ENCODE assay signal across 21 cellular contexts in the genomic region with DNA sequence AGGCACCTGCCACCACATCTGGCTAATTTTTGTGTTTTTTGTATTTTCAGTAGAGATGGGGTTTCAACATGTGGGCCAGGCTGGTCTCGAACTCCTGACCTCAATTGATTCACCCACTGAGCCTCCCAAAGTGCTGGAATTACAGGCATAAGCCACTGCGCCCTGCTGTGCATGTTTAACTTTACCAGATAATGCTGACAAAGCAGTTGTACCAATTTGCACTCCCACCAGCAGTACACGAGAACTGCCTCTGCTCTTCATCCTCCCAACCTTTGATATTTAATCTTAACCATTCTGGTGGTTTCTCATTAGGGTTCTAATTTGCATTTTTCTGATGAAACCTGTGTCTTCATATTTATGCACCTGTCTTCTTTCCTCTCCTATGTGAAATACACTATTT. TPM values are rescaled to one million over a fixed set of nuclear protein-coding genes. Genes with fewer than 3 reads are reported as not detected.
DNase-seq lines count a peak whose midpoint lies in the region; ATAC-seq, FAIRE-seq and TF ChIP-seq lines count a peak whose summit lies in the region.
"Had no signal": no experiment of that assay in that cellular context is flagged by ENCODE, and none has a peak within 500 bp of the region (broad histone marks: within the 10 kb centered on the region; RNA-seq: fewer than 3 reads in every experiment).

No MANE protein-coding gene starts in this region.

- H2BK15ac ChIP-seq in IMR-90 (ENCODE audit: low read depth, low read length), result no peak overlapping the region

- TF ChIP-seq POLR2A in A549 (IDR thresholded peaks at IDR 0.05; ENCODE audit: low read length), result no peak
- no peak for TF ChIP-seq POLR2A in IMR-90 (IDR thresholded peaks at IDR 0.05; ENCODE audit: low read depth, low read length)
- TF ChIP-seq POLR2A in K562 (conservative IDR thresholded peaks at IDR 0.05), result no peak

- TF ChIP-seq CTCF in A549 (IDR thresholded peaks at IDR 0.05), result no peak
- no peak for TF ChIP-seq CTCF in IMR-90 (conservative IDR thresholded peaks at IDR 0.05; ENCODE audit: low read depth, low read length)
- TF ChIP-seq CTCF in K562 (IDR thresholded peaks at IDR 0.05 in 2 of 3, conservative IDR thresholded peaks at IDR 0.05 in 1 of 3; ENCODE audit: insufficient read depth in 2 of 3, low read depth in 1 of 3, low read length in 3 of 3), result no peak
- no peak for TF ChIP-seq CTCF in endodermal cell (conservative IDR thresholded peaks at IDR 0.05)

- H3K23ac ChIP-seq in IMR-90 (ENCODE audit: low read depth, low read length), result no peak overlapping the region

- H3K27me3 ChIP-seq in IMR-90 (ENCODE audit: control insufficient read depth, insufficient read depth, low read length), result no peaks in the 10 kb centered on the region
- H3K27me3 ChIP-seq in K562 (ENCODE audit: control insufficient read depth in 2 of 2, insufficient read depth in 2 of 2, low read length in 2 of 2), result no peaks in the 10 kb centered on the region
- no peaks in the 10 kb centered on the region for H3K27me3 ChIP-seq in endodermal cell (ENCODE audit: control insufficient read depth, insufficient read depth, low read length, poor library complexity, severe bottlenecking)
- H3K27me3 ChIP-seq: BLaER1 treated with 17β-estradiol and CSF1 and Interleukin-3, amounts not matched to agents 10 nM and 100 nM had no signal

- no peak overlapping the region for H3K56ac ChIP-seq in IMR-90 (ENCODE audit: extremely low read depth, insufficient read depth, low read length)

- H3K18ac ChIP-seq in IMR-90 (ENCODE audit: low read depth, low read length), result no peak overlapping the region

- no peak for TF ChIP-seq EP300 in A549 (IDR thresholded peaks at IDR 0.05)
- TF ChIP-seq EP300 in K562 (IDR thresholded peaks at IDR 0.05; ENCODE audit: low read length), result no peak

- no peaks in the 10 kb centered on the region for H3K79me1 ChIP-seq in IMR-90 (ENCODE audit: low read depth in 1 of 2, low read length in 2 of 2)

- H3K4me1 ChIP-seq in A549 (peaks cover 13% of the 10 kb centered on the region), IMR-90 (ENCODE audit: control insufficient read depth, insufficient read depth, low read length) (no peaks in the 10 kb centered on the region), K562 (replicated peaks in 1 of 2; ENCODE audit: control insufficient read depth in 2 of 2, insufficient read depth in 2 of 2, low read length in 2 of 2) (peaks cover 0 to 10% of the 10 kb centered on the region in 2 experiments; a peak in 3 of 5 replicates), endodermal cell (ENCODE audit: control insufficient read depth, insufficient read depth, low read length) (peaks cover 3% of the 10 kb centered on the region)
- H3K4me1 ChIP-seq: Caco-2 had no signal

- H3K4me1 Mint-ChIP-seq in endodermal cell, result peaks cover 4% of the 10 kb centered on the region

- H3K4ac ChIP-seq in IMR-90 (ENCODE audit: low read depth, low read length), result no peak overlapping the region

- H2AK9ac ChIP-seq in IMR-90 (replicated peaks; ENCODE audit: low read depth, low read length, poor library complexity), result no peak overlapping the region

- H3K36me3 Mint-ChIP-seq in endodermal cell (ENCODE audit: low read depth), result peaks cover 7% of the 10 kb centered on the region

- H3K9me1 ChIP-seq in IMR-90 (ENCODE audit: insufficient read depth, low read length), result no peaks in the 10 kb centered on the region
- H3K9me1 ChIP-seq in K562 (ENCODE audit: control insufficient read depth, insufficient read depth, low read length), result no peaks in the 10 kb centered on the region

- no peaks in the 10 kb centered on the region for H3K9me3 ChIP-seq in A549
- H3K9me3 ChIP-seq in IMR-90 (ENCODE audit: control insufficient read depth, insufficient read depth, low read length), result no peaks in the 10 kb centered on the region
- H3K9me3 ChIP-seq in K562 (replicated peaks; ENCODE audit: control insufficient read depth, insufficient read depth, low read depth, low read length), result no peaks in the 10 kb centered on the region
- no peaks in the 10 kb centered on the region for H3K9me3 ChIP-seq in endodermal cell (ENCODE audit: control insufficient read depth, low read length)
- H3K9me3 ChIP-seq: Caco-2 had no signal

- H3K9me3 Mint-ChIP-seq in endodermal cell, result no peaks in the 10 kb centered on the region
- H3K9me3 Mint-ChIP-seq: CD4-positive, alpha-beta T cell; CD8-positive, alpha-beta T cell had no signal

- ATAC-seq in A549, result no peak
- no peak for ATAC-seq in IMR-90 (ENCODE audit: low read depth)
- ATAC-seq in K562, result no peak
- ATAC-seq in GM18519 (IDR thresholded peaks at IDR 0.05; ENCODE audit: low FRiP score, unreplicated experiment), result no peak
- no peak for ATAC-seq in GM21825 (IDR thresholded peaks at IDR 0.05; ENCODE audit: unreplicated experiment)
- ATAC-seq: CD8-positive, alpha-beta T cell had no signal

- TF ChIP-seq RAD21 in A549 (conservative IDR thresholded peaks at IDR 0.05 in 1 of 2, IDR thresholded peaks at IDR 0.05 in 1 of 2), result no peak
- TF ChIP-seq RAD21 in IMR-90 (IDR thresholded peaks at IDR 0.05; ENCODE audit: low read length), result no peak
- TF ChIP-seq RAD21 in K562 (CRISPR knock-in tag; conservative IDR thresholded peaks at IDR 0.05 in 1 of 2, IDR thresholded peaks at IDR 0.05 in 1 of 2), result no peak

- H3K4me3 ChIP-seq in A549 (no peak overlapping the region), IMR-90 (ENCODE audit: insufficient read depth, low read depth, low read length) (no peak overlapping the region), K562 (no peak overlapping the region), endodermal cell (ENCODE audit: low read length) (no peak overlapping the region)
- H3K4me3 ChIP-seq: BLaER1 treated with 17β-estradiol and CSF1 and Interleukin-3, amounts not matched to agents 10 nM and 100 nM had no signal

- dilution Hi-C loops in IMR-90 (cut with HindIII; ENCODE audit: low sequenced_read_pairs, unreplicated experiment), result no loop called here

- BruUV-seq in IMR-90 (replicated peaks; lab: Mats Ljungman, UMichigan), result no TSS peak
- no TSS peak for BruUV-seq in K562 (replicated peaks; lab: Mats Ljungman, UMichigan)

- H4K5ac ChIP-seq in IMR-90 (ENCODE audit: low read depth, low read length), result no peak overlapping the region

- no peak overlapping the region for H3K27ac ChIP-seq in A549
- no peak overlapping the region for H3K27ac ChIP-seq in IMR-90 (ENCODE audit: insufficient read depth, low read length)
- H3K27ac ChIP-seq in K562 (ENCODE audit: extremely low read depth, low read depth, low read length), result no peak overlapping the region
- H3K27ac ChIP-seq in endodermal cell (ENCODE audit: low read depth, low read length), result no peak overlapping the region
- H3K27ac ChIP-seq: BLaER1 treated with 17β-estradiol and CSF1 and Interleukin-3, amounts not matched to agents 10 nM and 100 nM; C4-2B had no signal

- in situ Hi-C loops in IMR-90 (cut with MboI; ENCODE audit: low sequenced_read_pairs), result no loop called here
- in situ Hi-C loops in K562 (cut with MboI), result no loop called here

- no peaks in the 10 kb centered on the region for H4K20me1 ChIP-seq in IMR-90 (ENCODE audit: insufficient read depth, low read length)
- no peaks in the 10 kb centered on the region for H4K20me1 ChIP-seq in K562 (replicated peaks; ENCODE audit: control insufficient read depth, insufficient read depth, low read length)
- H4K20me1 ChIP-seq: BLaER1 treated with 17β-estradiol and CSF1 and Interleukin-3, amounts not matched to agents 10 nM and 100 nM had no signal

- H2BK120ac ChIP-seq in IMR-90 (ENCODE audit: low read depth, low read length), result no peak overlapping the region

- H3K79me2 ChIP-seq in K562 (ENCODE audit: control insufficient read depth, insufficient read depth, low read length), result no peaks in the 10 kb centered on the region

- no peak overlapping the region for H2BK5ac ChIP-seq in IMR-90 (ENCODE audit: low read depth, low read length, poor library complexity, severe bottlenecking)

- POLR2A ChIA-PET in A549 (lab: Yijun Ruan, JAX) (no interaction called here), IMR-90 (lab: Charles Lee; ENCODE audit: unreplicated experiment) (no interaction called here), K562 (lab: Yijun Ruan, JAX) (no interaction called here)

- WGBS in A549 (ENCODE audit: missing lambda C conversion rate), result 73% methylated on average over 3 of the region's 3 CpGs
- no CpG with 5 or more reads among the region's 3 CpGs for WGBS in IMR-90 (ENCODE audit: extremely low coverage in 2 of 2, insufficient read length in 1 of 2), 2 experiments
- WGBS in K562 (ENCODE audit: insufficient coverage, low coverage, missing lambda C conversion rate), result 50% methylated on average over 3 of the region's 3 CpGs
- WGBS in endodermal cell (ENCODE audit: insufficient coverage in 1 of 2, insufficient read length in 1 of 2), 2 experiments, result 87 to 95% methylated on average over 3 of the region's 3 CpGs

- CTCF ChIA-PET in A549 (lab: Yijun Ruan, JAX), result no interaction called here
- CTCF ChIA-PET in IMR-90 (lab: Yijun Ruan, JAX), result no interaction called here
- CTCF ChIA-PET in K562 (lab: Yijun Ruan, JAX; ENCODE audit: low intra/inter-chr PET ratio), result no interaction called here

- H3K14ac ChIP-seq in IMR-90 (replicated peaks; ENCODE audit: low read depth, low read length), result no peak overlapping the region

- H2AFZ ChIP-seq in IMR-90 (replicated peaks; ENCODE audit: low read length, poor library complexity) (no peak overlapping the region), K562 (ENCODE audit: low read depth, low read length) (no peak overlapping the region)

- no peak for DNase-seq in A549 (ENCODE audit: low read depth in 1 of 2, low spot score in 1 of 2)
- DNase-seq in IMR-90, result no peak
- DNase-seq in K562 (ENCODE audit: extremely low read depth in 1 of 4, low spot score in 3 of 4), result no peak
- DNase-seq in endodermal cell, result no peak
- DNase-seq: 8988T; AML-193; Caco-2; Calu3; CD4-positive, alpha-beta T cell; CD8-positive, alpha-beta T cell; DMS79 treated with DMSO at 0.1 percent for 48 hours; GF-D8 had no signal

- H3K36me3 ChIP-seq in IMR-90 (ENCODE audit: control insufficient read depth, insufficient read depth, low read length) (no peaks in the 10 kb centered on the region), K562 (ENCODE audit: control insufficient read depth, insufficient read depth, low read length) (no peaks in the 10 kb centered on the region), endodermal cell (ENCODE audit: control insufficient read depth, insufficient read depth, low read length) (peaks cover 7% of the 10 kb centered on the region)
- H3K36me3 ChIP-seq: BLaER1 treated with 17β-estradiol and CSF1 and Interleukin-3, amounts not matched to agents 10 nM and 100 nM had no signal

- no peak overlapping the region for H3K27ac Mint-ChIP-seq in endodermal cell
- H3K27ac Mint-ChIP-seq: B cell; CD4-positive, alpha-beta T cell; CD8-positive, alpha-beta T cell had no signal

- no peak overlapping the region for H4K91ac ChIP-seq in IMR-90 (ENCODE audit: insufficient read depth, low read depth, low read length)

- H3K4me3 Mint-ChIP-seq in endodermal cell, result no peak overlapping the region
- H3K4me3 Mint-ChIP-seq: B cell; CD4-positive, alpha-beta T cell; CD8-positive, alpha-beta T cell had no signal

- peaks cover 2% of the 10 kb centered on the region for H3K27me3 Mint-ChIP-seq in endodermal cell (ENCODE audit: insufficient read depth)

- no peak overlapping the region for H3K9ac ChIP-seq in IMR-90 (ENCODE audit: low read depth, low read length)
- H3K9ac ChIP-seq in K562 (ENCODE audit: insufficient read depth in 1 of 2, low read depth in 2 of 2, low read length in 2 of 2), result no peak overlapping the region
- no peak overlapping the region for H3K9ac ChIP-seq in endodermal cell (ENCODE audit: extremely low read depth, low read length, poor library complexity, severe bottlenecking)
- H3K9ac ChIP-seq: BLaER1 treated with 17β-estradiol and CSF1 and Interleukin-3, amounts not matched to agents 10 nM and 100 nM had no signal

- FAIRE-seq in A549 (lab: Jason Lieb, UNC) (no peak), K562 (lab: Jason Lieb, UNC) (no peak)
- FAIRE-seq: A204.1, D721Med, G401.6, GM12891 had no signal

- intact Hi-C loops in IMR-90 (cut with micrococcal nuclease) (no loop called here), K562 (cut with micrococcal nuclease) (no loop called here)

- no peak overlapping the region for H2AK5ac ChIP-seq in IMR-90 (ENCODE audit: low read depth, low read length)

- no peak overlapping the region for H4K8ac ChIP-seq in IMR-90 (ENCODE audit: low read depth in 2 of 2, low read length in 2 of 2)

- H3K4me2 ChIP-seq in A549 (no peak overlapping the region), IMR-90 (ENCODE audit: low read depth, low read length) (no peak overlapping the region), K562 (ENCODE audit: insufficient read depth, low read length) (no peak overlapping the region)
- H3K4me2 ChIP-seq: BLaER1 treated with 17β-estradiol and CSF1 and Interleukin-3, amounts not matched to agents 10 nM and 100 nM had no signal

- H2BK20ac ChIP-seq in IMR-90 (ENCODE audit: low read depth, low read length), result no peak overlapping the region

RNA-seq across cellular contexts. Expression of a gene that starts 12.0 kb away (rescaled TPM):
- polyA plus RNA-seq in A549 (2011; rRNA removed) (47.5 and 52.2 TPM in 2 replicates), A549 (2017; fragmentation: RNase III; extraction: RNeasy Plus Mini Kit Qiagen cat#74134 plus additional on column Dnase treatment) (9.6 to 11.7 TPM (median 10.6 TPM) in 3 replicates), IMR-90 (2012; rRNA removed) (12.9 and 13.0 TPM in 2 replicates), K562 (2011; rRNA removed) (60.0 and 66.2 TPM in 2 replicates), K562 (2014; fragmentation: Illumina TruSeq; extraction: Trizol) (18.3 and 22.5 TPM in 2 replicates), K562 (2014; fragmentation: Nextera tagmentation; extraction: Ambion mirVana) (1 to 10 TPM; 5.2 to 8.4 TPM), K562 (2014; rRNA removed) (18.9 and 23.3 TPM in 2 replicates)
- 6.6 and 8.5 TPM in 2 replicates for polyA plus RNA-seq in A549 (2012; cell fraction: cytosol; rRNA removed)
- polyA plus RNA-seq in A549 (2012; cell fraction: nucleus; rRNA removed), result 4.8 and 7.0 TPM in 2 replicates
- 60.9 and 71.5 TPM in 2 replicates for polyA minus RNA-seq in A549 (2011; rRNA and poly(A)+ RNA removed)
- total RNA-seq in IMR-90 (2012; rRNA removed) (19.4 and 25.3 TPM in 2 replicates), K562 (2014; rRNA removed) (29.4 and 51.0 TPM in 2 replicates), K562 (2014; rRNA removed; fragmentation: Illumina TruSeq; extraction: Trizol) (23.9 and 29.3 TPM in 2 replicates), K562 (2015; rRNA removed; fragmentation: Illumina TruSeq; extraction: Trizol) (22.3 and 28.7 TPM in 2 replicates), K562 (2021) (40.3 and 42.4 TPM in 2 replicates), endodermal cell (10 to 100 TPM; 62.2 to 77.4 TPM)
- polyA plus RNA-seq in IMR-90 (2012; cell fraction: cytosol; rRNA removed), result 8.4 and 14.2 TPM in 2 replicates
- 6.4 and 11.3 TPM in 2 replicates for polyA plus RNA-seq in IMR-90 (2012; cell fraction: nucleus; rRNA removed; ENCODE audit: low replicate concordance)
- 77.7 and 126 TPM in 2 replicates for total RNA-seq in K562 (2011; cell fraction: chromatin; rRNA removed; ENCODE audit: low replicate concordance)
- 56.0 and 58.8 TPM in 2 replicates for total RNA-seq in K562 (2011; cell fraction: nucleolus; rRNA removed)
- 42.7 and 53.3 TPM in 2 replicates for total RNA-seq in K562 (2011; cell fraction: nucleoplasm; rRNA removed)
- polyA plus RNA-seq in K562 (2011; cell fraction: cytosol; rRNA removed), result 23.0 and 31.2 TPM in 2 replicates
- polyA plus RNA-seq in K562 (2011; cell fraction: nucleus; rRNA removed), result 27.0 and 29.3 TPM in 2 replicates
- 18.6 and 57.1 TPM in 2 replicates for polyA plus RNA-seq in K562 (2012)
- polyA minus RNA-seq in K562 (2011; rRNA and poly(A)+ RNA removed), result 64.2 and 82.7 TPM in 2 replicates
- polyA minus RNA-seq in K562 (2011; cell fraction: cytosol; rRNA and poly(A)+ RNA removed), result 32.9 and 33.6 TPM in 2 replicates
- 81.0 and 89.4 TPM in 2 replicates for polyA minus RNA-seq in K562 (2011; cell fraction: nucleus; rRNA and poly(A)+ RNA removed)
- 49.4 TPM for polyA plus RNA-seq in endodermal cell (2013, experiment 1 of 2)
- polyA plus RNA-seq in endodermal cell (2013, experiment 2 of 2), result 44.0 TPM

RNA-seq across cellular contexts. Expression of a gene that starts 14.6 kb away (rescaled TPM):
- polyA plus RNA-seq in A549 (2011; rRNA removed) (35.3 and 59.1 TPM in 2 replicates), A549 (2017; fragmentation: RNase III; extraction: RNeasy Plus Mini Kit Qiagen cat#74134 plus additional on column Dnase treatment) (12.7 to 14.5 TPM (median 13.1 TPM) in 3 replicates), IMR-90 (2012; rRNA removed) (20.8 and 21.4 TPM in 2 replicates), K562 (2011; rRNA removed) (11.5 and 18.7 TPM in 2 replicates), K562 (2014; fragmentation: Illumina TruSeq; extraction: Trizol) (17.6 and 21.2 TPM in 2 replicates), K562 (2014; fragmentation: Nextera tagmentation; extraction: Ambion mirVana) (10 to 100 TPM; 30.1 to 35.0 TPM), K562 (2014; rRNA removed) (28.8 and 32.5 TPM in 2 replicates)
- polyA plus RNA-seq in A549 (2012; cell fraction: cytosol; rRNA removed), result 12.5 and 14.0 TPM in 2 replicates
- polyA plus RNA-seq in A549 (2012; cell fraction: nucleus; rRNA removed), result 3.8 and 5.1 TPM in 2 replicates
- 2.4 and 2.8 TPM in 2 replicates for polyA minus RNA-seq in A549 (2011; rRNA and poly(A)+ RNA removed)
- total RNA-seq in IMR-90 (2012; rRNA removed) (3.6 and 4.7 TPM in 2 replicates), K562 (2014; rRNA removed) (8.5 and 9.6 TPM in 2 replicates), K562 (2014; rRNA removed; fragmentation: Illumina TruSeq; extraction: Trizol) (20.1 and 25.8 TPM in 2 replicates), K562 (2015; rRNA removed; fragmentation: Illumina TruSeq; extraction: Trizol) (10.5 and 14.3 TPM in 2 replicates), K562 (2021) (20.4 and 23.2 TPM in 2 replicates), endodermal cell (10 to 100 TPM; 31.4 to 32.9 TPM)
- polyA plus RNA-seq in IMR-90 (2012; cell fraction: cytosol; rRNA removed), result 7.5 and 11.1 TPM in 2 replicates
- 2.3 and 4.4 TPM in 2 replicates for polyA plus RNA-seq in IMR-90 (2012; cell fraction: nucleus; rRNA removed; ENCODE audit: low replicate concordance)
- 5.0 and 10.9 TPM in 2 replicates for total RNA-seq in K562 (2011; cell fraction: chromatin; rRNA removed; ENCODE audit: low replicate concordance)
- 4.2 and 5.0 TPM in 2 replicates for total RNA-seq in K562 (2011; cell fraction: nucleolus; rRNA removed)
- total RNA-seq in K562 (2011; cell fraction: nucleoplasm; rRNA removed), result 6.8 and 14.1 TPM in 2 replicates
- 10.0 and 11.9 TPM in 2 replicates for polyA plus RNA-seq in K562 (2011; cell fraction: cytosol; rRNA removed)
- polyA plus RNA-seq in K562 (2011; cell fraction: nucleus; rRNA removed), result 3.9 and 6.2 TPM in 2 replicates
- polyA plus RNA-seq in K562 (2012), result 12.6 and 22.2 TPM in 2 replicates
- 1.6 and 2.2 TPM in 2 replicates for polyA minus RNA-seq in K562 (2011; rRNA and poly(A)+ RNA removed)
- polyA minus RNA-seq in K562 (2011; cell fraction: cytosol; rRNA and poly(A)+ RNA removed), result 2.4 and 4.2 TPM in 2 replicates
- polyA minus RNA-seq in K562 (2011; cell fraction: nucleus; rRNA and poly(A)+ RNA removed), result 1.5 and 3.1 TPM in 2 replicates
- 54.5 TPM for polyA plus RNA-seq in endodermal cell (2013, experiment 1 of 2)
- 59.0 TPM for polyA plus RNA-seq in endodermal cell (2013, experiment 2 of 2)

RNA-seq across cellular contexts. Expression of a gene that starts 19.8 kb away (rescaled TPM):
- polyA plus RNA-seq in A549 (2011; rRNA removed) (2,609 and 3,410 TPM in 2 replicates), A549 (2017; fragmentation: RNase III; extraction: RNeasy Plus Mini Kit Qiagen cat#74134 plus additional on column Dnase treatment) (2,202 to 2,477 TPM (median 2,230 TPM) in 3 replicates), IMR-90 (2012; rRNA removed) (3,672 and 3,759 TPM in 2 replicates), K562 (2011; rRNA removed) (3,820 and 3,853 TPM in 2 replicates), K562 (2014; fragmentation: Illumina TruSeq; extraction: Trizol) (2,347 and 2,369 TPM in 2 replicates), K562 (2014; fragmentation: Nextera tagmentation; extraction: Ambion mirVana) (1,000 to 10,000 TPM; 1,742 to 1,931 TPM), K562 (2014; rRNA removed) (2,595 and 2,810 TPM in 2 replicates)
- polyA plus RNA-seq in A549 (2012; cell fraction: cytosol; rRNA removed), result 2,174 and 2,488 TPM in 2 replicates
- 515 and 883 TPM in 2 replicates for polyA plus RNA-seq in A549 (2012; cell fraction: nucleus; rRNA removed)
- 448 and 454 TPM in 2 replicates for polyA minus RNA-seq in A549 (2011; rRNA and poly(A)+ RNA removed)
- total RNA-seq in IMR-90 (2012; rRNA removed) (3,967 and 4,184 TPM in 2 replicates), K562 (2014; rRNA removed) (1,802 and 1,882 TPM in 2 replicates), K562 (2014; rRNA removed; fragmentation: Illumina TruSeq; extraction: Trizol) (2,908 and 3,069 TPM in 2 replicates), K562 (2015; rRNA removed; fragmentation: Illumina TruSeq; extraction: Trizol) (2,586 and 2,715 TPM in 2 replicates), K562 (2021) (1,616 and 1,743 TPM in 2 replicates), endodermal cell (1,000 to 10,000 TPM; 1,984 to 2,143 TPM)
- 1,565 and 6,932 TPM in 2 replicates for polyA plus RNA-seq in IMR-90 (2012; cell fraction: cytosol; rRNA removed)
- polyA plus RNA-seq in IMR-90 (2012; cell fraction: nucleus; rRNA removed; ENCODE audit: low replicate concordance), result 267 and 2,017 TPM in 2 replicates
- 447 and 823 TPM in 2 replicates for total RNA-seq in K562 (2011; cell fraction: chromatin; rRNA removed; ENCODE audit: low replicate concordance)
- 475 and 541 TPM in 2 replicates for total RNA-seq in K562 (2011; cell fraction: nucleolus; rRNA removed)
- 825 and 1,264 TPM in 2 replicates for total RNA-seq in K562 (2011; cell fraction: nucleoplasm; rRNA removed)
- polyA plus RNA-seq in K562 (2011; cell fraction: cytosol; rRNA removed), result 1,711 and 3,017 TPM in 2 replicates
- 903 and 1,882 TPM in 2 replicates for polyA plus RNA-seq in K562 (2011; cell fraction: nucleus; rRNA removed)
- 3,078 and 3,615 TPM in 2 replicates for polyA plus RNA-seq in K562 (2012)
- polyA minus RNA-seq in K562 (2011; rRNA and poly(A)+ RNA removed), result 1,907 and 2,118 TPM in 2 replicates
- 464 and 522 TPM in 2 replicates for polyA minus RNA-seq in K562 (2011; cell fraction: cytosol; rRNA and poly(A)+ RNA removed)
- polyA minus RNA-seq in K562 (2011; cell fraction: nucleus; rRNA and poly(A)+ RNA removed), result 222 and 477 TPM in 2 replicates
- polyA plus RNA-seq in endodermal cell (2013, experiment 1 of 2), result 2,711 TPM
- 2,580 TPM for polyA plus RNA-seq in endodermal cell (2013, experiment 2 of 2)
